25 cellular contexts compared by ENCODE assay signal in genomic region chr7:70520604-70521003, GRCh38.
DNase-seq lines count a peak whose midpoint lies in the region; ATAC-seq, FAIRE-seq and TF ChIP-seq lines count a peak whose summit lies in the region.
"Had no signal": no experiment of that assay in that cellular context is flagged by ENCODE, and none has a peak within 500 bp of the region (broad histone marks: within the 10 kb centered on the region; RNA-seq: fewer than 3 reads in every experiment).

No MANE protein-coding gene starts in this region.

- BruUV-seq in HepG2 (replicated peaks; lab: Mats Ljungman, UMichigan) (no TSS peak), Calu3 (replicated peaks; lab: Mats Ljungman, UMichigan) (no TSS peak)

- peaks cover 2% of the 10 kb centered on the region for H3K27me3 Mint-ChIP-seq in endodermal cell (ENCODE audit: insufficient read depth)
- no peaks in the 10 kb centered on the region for H3K27me3 Mint-ChIP-seq in Calu3 (ENCODE audit: unreplicated experiment)
- peaks cover 0 to 2% of the 10 kb centered on the region in 2 donors for H3K27me3 Mint-ChIP-seq in CD4-positive, alpha-beta memory T cell
- H3K27me3 Mint-ChIP-seq: activated CD4-positive, alpha-beta T cell treated with anti-CD3 and anti-CD28 coated beads, Interleukin-2, amount 10 ng/mL, durations not matched to agents 24 days and 14 days; activated CD8-positive, alpha-beta memory T cell treated with anti-CD3 and anti-CD28 coated beads, Interleukin-2, amount 10 ng/mL, durations not matched to agents 7 days and 5 days; stimulated activated naive B cell treated with anti-CD40 and anti-IgM and Interleukin-4, amounts not matched to agents 10 μg/mL and 1 μg/mL and 100 μg/mL, for 72 hours had no signal

- H3K27ac Mint-ChIP-seq in endodermal cell (peak overlapping the region; percentile 45), Calu3 (ENCODE audit: unreplicated experiment) (no peak overlapping the region)
- no peak overlapping the region for H3K27ac Mint-ChIP-seq in CD4-positive, alpha-beta memory T cell
- H3K27ac Mint-ChIP-seq: activated CD4-positive, alpha-beta T cell treated with anti-CD3 and anti-CD28 coated beads, Interleukin-2, amount 10 ng/mL, durations not matched to agents 24 days and 14 days; activated CD8-positive, alpha-beta memory T cell treated with anti-CD3 and anti-CD28 coated beads, Interleukin-2, amount 10 ng/mL, durations not matched to agents 7 days and 5 days; activated naive CD4-positive, alpha-beta T cell treated with anti-CD3 and anti-CD28 coated beads, Interleukin-2, amount 50 U/mL, for 72 hours; stimulated activated naive B cell treated with anti-CD40 and anti-IgM and Interleukin-4, amounts not matched to agents 10 μg/mL and 1 μg/mL and 100 μg/mL, for 72 hours had no signal

- POLR2A ChIA-PET in HepG2 (lab: Yijun Ruan, JAX), result no interaction called here
- POLR2A ChIA-PET in CD4-positive, alpha-beta memory T cell (lab: Charles Lee; ENCODE audit: partially characterized antibody), result no interaction called here

- 74 to 79% methylated on average over 3 to 4 of the region's 4 CpGs for WGBS in endodermal cell (ENCODE audit: insufficient coverage in 1 of 2, insufficient read length in 1 of 2), 2 experiments
- WGBS in HepG2 (ENCODE audit: low lambda C conversion rate), result 5% methylated on average over 4 of the region's 4 CpGs

- no peaks in the 10 kb centered on the region for H3K27me3 ChIP-seq in endodermal cell (ENCODE audit: control insufficient read depth, insufficient read depth, low read length, poor library complexity, severe bottlenecking)
- no peaks in the 10 kb centered on the region for H3K27me3 ChIP-seq in HepG2 (ENCODE audit: control insufficient read depth in 1 of 2, insufficient read depth in 2 of 2, low read length in 2 of 2)
- H3K27me3 ChIP-seq in CD4-positive, alpha-beta memory T cell (ENCODE audit: insufficient read depth, low read length), result no peaks in the 10 kb centered on the region
- H3K27me3 ChIP-seq: SJCRH30, testis had no signal

- H3K4me3 ChIP-seq in endodermal cell (ENCODE audit: low read length) (no peak overlapping the region), HepG2 (replicated peaks in 1 of 3; ENCODE audit: insufficient read depth in 1 of 3, low read depth in 2 of 3, low read length in 3 of 3) (no peak overlapping the region)
- H3K4me3 ChIP-seq in CD4-positive, alpha-beta memory T cell (ENCODE audit: low read length in 2 of 2), result no peak overlapping the region
- H3K4me3 ChIP-seq: lower lobe of right lung, psoas muscle, SJCRH30, smooth muscle cell, testis had no signal

- H3K36me3 Mint-ChIP-seq in endodermal cell (ENCODE audit: low read depth), result peaks cover 3% of the 10 kb centered on the region
- no peaks in the 10 kb centered on the region for H3K36me3 Mint-ChIP-seq in Calu3 (ENCODE audit: insufficient read depth, unreplicated experiment)
- no peaks in the 10 kb centered on the region for H3K36me3 Mint-ChIP-seq in CD4-positive, alpha-beta memory T cell
- H3K36me3 Mint-ChIP-seq: activated CD8-positive, alpha-beta memory T cell treated with anti-CD3 and anti-CD28 coated beads, Interleukin-2, amount 10 ng/mL, durations not matched to agents 7 days and 5 days; activated naive CD4-positive, alpha-beta T cell treated with anti-CD3 and anti-CD28 coated beads, Interleukin-2, amount 50 U/mL, for 72 hours had no signal

- ATAC-seq in HepG2 (peak; percentile 82), GM19463 (IDR thresholded peaks at IDR 0.05; ENCODE audit: unreplicated experiment) (no peak)
- ATAC-seq: activated CD8-positive, alpha-beta memory T cell treated with anti-CD3 and anti-CD28 coated beads, Interleukin-2, amount 10 ng/mL, durations not matched to agents 7 days and 5 days; activated naive CD4-positive, alpha-beta T cell treated with anti-CD3 and anti-CD28 coated beads, Interleukin-2, amount 50 U/mL, for 72 hours; lower lobe of right lung; psoas muscle; stimulated activated naive B cell treated with anti-CD40 and anti-IgM and Interleukin-4, amounts not matched to agents 10 μg/mL and 1 μg/mL and 100 μg/mL, for 72 hours had no signal

- TF ChIP-seq CTCF in endodermal cell (conservative IDR thresholded peaks at IDR 0.05) (no peak), HepG2 (CRISPR knock-in tag; IDR thresholded peaks at IDR 0.05) (no peak), Calu3 (IDR thresholded peaks at IDR 0.05; ENCODE audit: unreplicated experiment) (no peak)

- FAIRE-seq in HepG2 (lab: Jason Lieb, UNC), result no peak
- FAIRE-seq: RCC 7860 had no signal

- peaks cover 21% of the 10 kb centered on the region for H3K4me1 Mint-ChIP-seq in endodermal cell
- no peaks in the 10 kb centered on the region for H3K4me1 Mint-ChIP-seq in Calu3 (ENCODE audit: low read depth, unreplicated experiment)
- H3K4me1 Mint-ChIP-seq in CD4-positive, alpha-beta memory T cell, result no peaks in the 10 kb centered on the region
- H3K4me1 Mint-ChIP-seq: activated CD4-positive, alpha-beta T cell treated with anti-CD3 and anti-CD28 coated beads, Interleukin-2, amount 10 ng/mL, durations not matched to agents 24 days and 14 days; activated CD8-positive, alpha-beta memory T cell treated with anti-CD3 and anti-CD28 coated beads, Interleukin-2, amount 10 ng/mL, durations not matched to agents 7 days and 5 days; stimulated activated naive B cell treated with anti-CD40 and anti-IgM and Interleukin-4, amounts not matched to agents 10 μg/mL and 1 μg/mL and 100 μg/mL, for 72 hours had no signal

- H3K9me3 Mint-ChIP-seq in endodermal cell, result no peaks in the 10 kb centered on the region
- peaks cover 7% of the 10 kb centered on the region for H3K9me3 Mint-ChIP-seq in Calu3 (ENCODE audit: low read depth, unreplicated experiment)
- peaks cover 0 to 4% (median 0%) of the 10 kb centered on the region in 8 donors for H3K9me3 Mint-ChIP-seq in CD4-positive, alpha-beta memory T cell
- H3K9me3 Mint-ChIP-seq: activated CD4-positive, alpha-beta T cell treated with anti-CD3 and anti-CD28 coated beads, Interleukin-2, amount 10 ng/mL, durations not matched to agents 24 days and 14 days; stimulated activated naive B cell treated with anti-CD40 and anti-IgM and Interleukin-4, amounts not matched to agents 10 μg/mL and 1 μg/mL and 100 μg/mL, for 72 hours had no signal

- H3K36me3 ChIP-seq in endodermal cell (ENCODE audit: control insufficient read depth, insufficient read depth, low read length) (no peaks in the 10 kb centered on the region), HepG2 (replicated peaks in 1 of 2; ENCODE audit: control insufficient read depth in 1 of 2, insufficient read depth in 2 of 2, low read length in 2 of 2) (no peaks in the 10 kb centered on the region)
- no peaks in the 10 kb centered on the region for H3K36me3 ChIP-seq in CD4-positive, alpha-beta memory T cell (ENCODE audit: insufficient read depth, low read length)
- H3K36me3 ChIP-seq: lower lobe of right lung, SJCRH30 had no signal

- no peaks in the 10 kb centered on the region for H3K79me2 ChIP-seq in HepG2 (ENCODE audit: insufficient read depth, low read length)

- H3K27ac ChIP-seq in endodermal cell (ENCODE audit: low read depth, low read length) (no peak overlapping the region), HepG2 (ENCODE audit: extremely low read length, insufficient read depth, low read length) (no peak overlapping the region)
- H3K27ac ChIP-seq in CD4-positive, alpha-beta memory T cell (ENCODE audit: low read depth, low read length), result no peak overlapping the region
- H3K27ac ChIP-seq: 22Rv1, HL-60, lower lobe of right lung, psoas muscle, SJCRH30, testis had no signal

- TF ChIP-seq EP300 in HepG2 (IDR thresholded peaks at IDR 0.05; ENCODE audit: low read depth in 2 of 2, low read length in 2 of 2) (no peak), HepG2 (CRISPR knock-in tag; IDR thresholded peaks at IDR 0.05; ENCODE audit: borderline replicate concordance) (no peak)

- H2AFZ ChIP-seq in HepG2 (ENCODE audit: low read length), result no peak overlapping the region

- in situ Hi-C loops in HepG2 (cut with HindIII; ENCODE audit: extremely low pct_ligation_motif_present, low pct_unique_long_range_greater_than_20kb), result no loop called here

- peak; percentile 18 for DNase-seq in A172 (ENCODE audit: low spot score)
- DNase-seq in LoVo (ENCODE audit: low spot score), result peak; percentile 39
- no peak for DNase-seq in endodermal cell
- DNase-seq in HepG2 (ENCODE audit: low spot score), result peak; percentile 52
- DNase-seq in Calu3, result no peak
- no peak for DNase-seq in stimulated activated CD8-positive, alpha-beta memory T cell treated with anti-CD3 and anti-CD28 coated beads, Interleukin-4, amount 100 ng/mL, for 48 hours
- no peak for DNase-seq in CD4-positive, alpha-beta memory T cell
- DNase-seq: activated CD4-positive, alpha-beta T cell treated with anti-CD3 and anti-CD28 coated beads, Interleukin-2, amount 10 ng/mL, durations not matched to agents 24 days and 14 days; activated CD8-positive, alpha-beta memory T cell treated with anti-CD3 and anti-CD28 coated beads, Interleukin-2, amount 10 ng/mL, durations not matched to agents 7 days and 5 days; C1 segment of cervical spinal cord; H7; lower lobe of right lung; NCI-H1436; NCI-H524; psoas muscle; SJCRH30; stimulated activated naive B cell treated with anti-CD40 and anti-IgM and Interleukin-4, amounts not matched to agents 10 μg/mL and 1 μg/mL and 100 μg/mL, for 72 hours; T-helper 2 cell; testis had no signal

- no peaks in the 10 kb centered on the region for H4K20me1 ChIP-seq in HepG2 (ENCODE audit: insufficient read depth, low read length)

- H3K9me3 ChIP-seq in endodermal cell (ENCODE audit: control insufficient read depth, low read length) (no peaks in the 10 kb centered on the region), HepG2 (ENCODE audit: low read length) (no peaks in the 10 kb centered on the region)
- no peaks in the 10 kb centered on the region for H3K9me3 ChIP-seq in CD4-positive, alpha-beta memory T cell (ENCODE audit: control insufficient read depth in 1 of 2, low read length in 2 of 2)
- H3K9me3 ChIP-seq: lower lobe of right lung, psoas muscle, SJCRH30, testis had no signal

- TF ChIP-seq RAD21 in HepG2 (CRISPR knock-in tag; IDR thresholded peaks at IDR 0.05), result no peak

- H3K4me3 Mint-ChIP-seq in endodermal cell (no peak overlapping the region), Calu3 (ENCODE audit: low read depth, unreplicated experiment) (no peak overlapping the region)
- no peak overlapping the region for H3K4me3 Mint-ChIP-seq in CD4-positive, alpha-beta memory T cell
- H3K4me3 Mint-ChIP-seq: activated CD4-positive, alpha-beta T cell treated with anti-CD3 and anti-CD28 coated beads, Interleukin-2, amount 10 ng/mL, durations not matched to agents 24 days and 14 days; activated CD8-positive, alpha-beta memory T cell treated with anti-CD3 and anti-CD28 coated beads, Interleukin-2, amount 10 ng/mL, durations not matched to agents 7 days and 5 days; stimulated activated naive B cell treated with anti-CD40 and anti-IgM and Interleukin-4, amounts not matched to agents 10 μg/mL and 1 μg/mL and 100 μg/mL, for 72 hours had no signal

- H3K9ac ChIP-seq in endodermal cell (ENCODE audit: extremely low read depth, low read length, poor library complexity, severe bottlenecking) (no peak overlapping the region), HepG2 (ENCODE audit: insufficient read depth, low read depth, low read length) (no peak overlapping the region)

- H3K4me1 ChIP-seq in endodermal cell (ENCODE audit: control insufficient read depth, insufficient read depth, low read length), result peaks cover 17% of the 10 kb centered on the region
- H3K4me1 ChIP-seq in HepG2 (ENCODE audit: insufficient read depth, low read length), result peaks cover 18% of the 10 kb centered on the region
- no peaks in the 10 kb centered on the region for H3K4me1 ChIP-seq in CD4-positive, alpha-beta memory T cell (ENCODE audit: insufficient read depth, low read length)
- H3K4me1 ChIP-seq: psoas muscle, SJCRH30, testis had no signal

- CTCF ChIA-PET in HepG2 (lab: Yijun Ruan, JAX; ENCODE audit: low intra/inter-chr PET ratio, low total read pairs), result no interaction called here
- CTCF ChIA-PET in Calu3 (lab: Charles Lee), result no interaction called here
- CTCF ChIA-PET in CD4-positive, alpha-beta memory T cell (lab: Charles Lee; ENCODE audit: partially characterized antibody), result no interaction called here

- intact Hi-C loops in HepG2 (cut with micrococcal nuclease; ENCODE audit: unreplicated experiment), result no loop called here
- intact Hi-C loops in Calu3 (cut with micrococcal nuclease; ENCODE audit: unreplicated experiment), result no loop called here
- intact Hi-C loops in CD4-positive, alpha-beta memory T cell (cut with micrococcal nuclease), result no loop called here

- 0 out of 2 replicates have a peak overlapping the region, but pooled peaks have one; percentile 5 for H3K4me2 ChIP-seq in HepG2 (ENCODE audit: low read depth, low read length)
- H3K4me2 ChIP-seq: smooth muscle cell had no signal

- TF ChIP-seq POLR2A in HepG2 (IDR thresholded peaks at IDR 0.05; ENCODE audit: insufficient read depth in 1 of 2, low read depth in 2 of 2, low read length in 2 of 2), result no peak

Comparison
In these comparisons a context has a peak if more than half of its experiments do, and no peak if none do; other contexts are left out.
1. DNase-seq: peak in A172 (single experiment), LoVo (single experiment) and HepG2 (single experiment); none in endodermal cell (single experiment), Calu3 (single experiment), stimulated activated CD8-positive, alpha-beta memory T cell treated with anti-CD3 and anti-CD28 coated beads, Interleukin-4, amount 100 ng/mL, for 48 hours (single experiment) and CD4-positive, alpha-beta memory T cell (0 of 5).